ENCODE assay signal across 8 cellular contexts in the genomic region with DNA sequence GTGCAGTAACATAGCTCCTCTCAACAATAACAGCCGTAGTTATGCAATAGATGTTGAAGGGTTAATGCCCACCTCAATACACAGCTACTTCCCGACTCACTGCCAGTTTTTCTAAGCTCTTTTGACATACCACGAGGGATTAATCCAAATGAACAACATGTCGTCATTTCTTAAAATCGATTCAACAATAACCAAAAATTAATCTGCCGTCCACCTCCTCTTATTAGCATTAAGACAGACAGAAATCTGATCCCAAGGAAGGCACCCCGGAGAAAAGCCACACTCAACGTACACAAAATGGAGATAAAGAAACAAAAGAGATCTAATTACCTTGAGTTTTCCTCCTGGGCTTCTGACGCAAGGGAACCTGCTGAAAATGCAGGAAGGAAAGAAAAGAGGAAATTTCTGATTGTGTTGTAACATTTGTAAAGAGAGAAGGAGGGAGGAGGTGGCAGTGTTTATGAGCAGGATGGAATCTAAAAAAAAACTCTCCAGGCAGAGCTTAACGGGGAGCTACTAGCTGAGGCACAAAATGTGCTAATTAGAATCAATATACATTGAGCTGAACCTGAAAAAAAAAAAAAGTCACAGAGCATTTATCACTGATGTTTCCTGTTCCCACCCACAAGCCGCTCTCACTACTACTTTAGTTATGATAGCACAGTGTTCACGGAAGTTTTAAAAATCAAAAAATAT.
DNase-seq lines count a peak whose midpoint lies in the region; ATAC-seq and TF ChIP-seq lines count a peak whose summit lies in the region.

No MANE protein-coding gene starts in this region.

- no peak overlapping the region for H3K4me3 ChIP-seq in MM.1S (ENCODE audit: low read length)

- H3K4me2 ChIP-seq in MM.1S (ENCODE audit: low read depth, low read length) = no peak overlapping the region

- peaks cover 15 to 25% (median 18%) of the 10 kb centered on the region in 3 donors for H3K4me1 Mint-ChIP-seq in IgD-negative memory B cell
- peaks cover 68% of the 10 kb centered on the region for H3K4me1 Mint-ChIP-seq in activated naive CD8-positive, alpha-beta T cell treated with anti-CD3 and anti-CD28 coated beads for 36 hours
- peaks cover 83 to 87% of the 10 kb centered on the region in 2 donors for H3K4me1 Mint-ChIP-seq in natural killer cell

- DNase-seq in activated naive CD8-positive, alpha-beta T cell treated with anti-CD3 and anti-CD28 coated beads for 36 hours = peak; percentile 41
- DNase-seq in natural killer cell (no peak), NCI-H1694 treated with DMSO at 0.1 percent for 48 hours (lab: John Stamatoyannopoulos, UW) (no peak), MM.1S (no peak)
- no peak for DNase-seq in stimulated activated CD8-positive, alpha-beta memory T cell treated with anti-CD3 and anti-CD28 coated beads, Interleukin-4, amount 100 ng/mL, for 48 hours

- no peaks in the 10 kb centered on the region for H3K27me3 ChIP-seq in MM.1S (replicated peaks; ENCODE audit: insufficient read depth, low read length)

- ATAC-seq in GM18499 (IDR thresholded peaks at IDR 0.05; ENCODE audit: insufficient read depth, unreplicated experiment) = peak; percentile 31
- peak; percentile 39 for ATAC-seq in GM21529 (IDR thresholded peaks at IDR 0.05; ENCODE audit: unreplicated experiment)
- peak; percentile 70 to 79 (median 78) for ATAC-seq in natural killer cell

- H3K36me3 ChIP-seq in MM.1S (replicated peaks; ENCODE audit: insufficient read depth, low read length) = no peaks in the 10 kb centered on the region

- intact Hi-C loops in natural killer cell (cut with micrococcal nuclease) = loop anchor here (1.0 kb wide), 1 partner anchor 15 kb away; no protein-coding TSS in a partner anchor

- H3K9me2 ChIP-seq in MM.1S (replicated peaks; ENCODE audit: insufficient read depth, low read length) = no peaks in the 10 kb centered on the region

- TF ChIP-seq CTCF in natural killer cell (IDR thresholded peaks at IDR 0.05) (no peak), MM.1S (IDR thresholded peaks at IDR 0.05; ENCODE audit: low read length) (no peak)

- H3K36me3 Mint-ChIP-seq in IgD-negative memory B cell (peaks cover 4% of the 10 kb centered on the region), natural killer cell (peaks cover 10% of the 10 kb centered on the region)
- peaks cover 37% of the 10 kb centered on the region for H3K36me3 Mint-ChIP-seq in activated naive CD8-positive, alpha-beta T cell treated with anti-CD3 and anti-CD28 coated beads for 36 hours

- H3K9ac ChIP-seq in MM.1S (ENCODE audit: low read length) = no peak overlapping the region

- H3K27ac ChIP-seq in MM.1S (ENCODE audit: low read length) = no peak overlapping the region

- H3F3A ChIP-seq in MM.1S (ENCODE audit: insufficient read depth, low read length) = no peaks in the 10 kb centered on the region

- peaks cover 7% of the 10 kb centered on the region; the same call in 1 of the 2 replicates for H3K4me1 ChIP-seq in MM.1S (ENCODE audit: low read length)

- H3K27me3 Mint-ChIP-seq in IgD-negative memory B cell (peaks cover 7% of the 10 kb centered on the region), natural killer cell (ENCODE audit: low read depth in 2 of 2) (no peaks in the 10 kb centered on the region)
- H3K27me3 Mint-ChIP-seq in activated naive CD8-positive, alpha-beta T cell treated with anti-CD3 and anti-CD28 coated beads for 36 hours = no peaks in the 10 kb centered on the region

- H3K9me3 Mint-ChIP-seq in IgD-negative memory B cell (peaks cover 0 to 12% (median 0%) of the 10 kb centered on the region in 3 donors), natural killer cell (peaks cover 2 to 5% of the 10 kb centered on the region in 2 donors)
- peaks cover 11% of the 10 kb centered on the region for H3K9me3 Mint-ChIP-seq in activated naive CD8-positive, alpha-beta T cell treated with anti-CD3 and anti-CD28 coated beads for 36 hours

- peak overlapping the region; percentile 56 to 86 (median 67) for H3K4me3 Mint-ChIP-seq in IgD-negative memory B cell
- H3K4me3 Mint-ChIP-seq in activated naive CD8-positive, alpha-beta T cell treated with anti-CD3 and anti-CD28 coated beads for 36 hours = peak overlapping the region; percentile 91
- H3K4me3 Mint-ChIP-seq in natural killer cell = peak overlapping the region; percentile 95

- peak overlapping the region in 1 of 3 donors; percentile 70 for H3K27ac Mint-ChIP-seq in IgD-negative memory B cell
- peak overlapping the region; percentile 98 for H3K27ac Mint-ChIP-seq in activated naive CD8-positive, alpha-beta T cell treated with anti-CD3 and anti-CD28 coated beads for 36 hours
- peak overlapping the region; percentile 89 to 93 for H3K27ac Mint-ChIP-seq in natural killer cell

- no peak overlapping the region for H2AFZ ChIP-seq in MM.1S (ENCODE audit: low read length)

- no peaks in the 10 kb centered on the region for H3K9me3 ChIP-seq in MM.1S (replicated peaks; ENCODE audit: insufficient read depth, low read length)

- H4K20me1 ChIP-seq in MM.1S (ENCODE audit: insufficient read depth, low read length) = no peaks in the 10 kb centered on the region

- H3K79me2 ChIP-seq in MM.1S (ENCODE audit: low read length) = no peaks in the 10 kb centered on the region
